In the genomic region with DNA sequence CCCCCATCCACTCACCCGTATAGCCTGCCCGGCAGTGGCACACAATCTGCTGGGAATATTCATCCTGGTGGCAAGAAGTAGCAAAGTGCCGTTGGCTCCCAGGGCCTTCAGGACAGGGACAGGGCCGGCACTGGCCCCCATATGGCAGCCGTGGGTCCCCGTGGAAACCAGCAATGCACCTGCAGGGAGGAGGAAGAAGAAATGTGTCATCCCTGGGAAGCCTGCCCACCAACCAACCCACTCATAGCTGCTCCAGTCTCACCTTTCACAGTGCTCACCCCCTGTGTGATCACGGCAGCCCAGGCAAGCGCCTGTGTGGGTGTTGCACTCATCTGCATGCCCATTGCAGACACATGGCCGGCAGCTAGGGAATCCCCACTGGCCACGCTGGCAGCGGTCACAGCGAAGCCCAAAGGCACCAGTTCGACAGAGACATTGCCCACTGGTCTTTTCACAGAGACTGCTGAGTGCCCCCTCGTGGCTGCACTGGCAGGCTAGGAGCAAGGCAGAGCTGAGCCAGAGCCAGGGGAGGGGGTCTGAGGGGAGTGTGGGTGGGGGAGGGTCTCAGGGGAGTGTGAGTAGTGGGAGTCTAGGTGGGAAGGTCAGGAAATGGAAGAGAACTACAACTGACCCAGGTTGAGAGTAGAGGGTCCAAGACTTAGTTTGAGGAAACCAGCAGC, we compare ENCODE assay signal across 16 cellular contexts. TPM values are rescaled to one million over a fixed set of nuclear protein-coding genes. Genes with fewer than 3 reads are reported as not detected.
DNase-seq lines count a peak whose midpoint lies in the region; ATAC-seq and TF ChIP-seq lines count a peak whose summit lies in the region.
"Had no signal": no experiment of that assay in that cellular context is flagged by ENCODE, and none has a peak within 500 bp of the region (broad histone marks: within the 10 kb centered on the region; RNA-seq: fewer than 3 reads in every experiment).

No MANE protein-coding gene starts in this region.

- no peak overlapping the region for H2AFZ ChIP-seq in OCI-LY1 (ENCODE audit: low read length)

- no peaks in the 10 kb centered on the region for H3K36me3 Mint-ChIP-seq in activated CD8-positive, alpha-beta T cell treated with anti-CD3 and anti-CD28 coated beads for 36 hours (ENCODE audit: low read depth)
- peaks cover 1% of the 10 kb centered on the region for H3K36me3 Mint-ChIP-seq in activated CD8-positive, alpha-beta T cell treated with anti-CD3 and anti-CD28 coated beads, Interleukin-2, amount 10 ng/mL, durations not matched to agents 7 days and 5 days (ENCODE audit: low read depth)

- CTCF ChIA-PET in activated CD8-positive, alpha-beta T cell treated with anti-CD3 and anti-CD28 coated beads for 36 hours (lab: Charles Lee), result no interaction called here
- CTCF ChIA-PET in activated CD8-positive, alpha-beta T cell treated with anti-CD3 and anti-CD28 coated beads, Interleukin-2, amount 10 ng/mL, durations not matched to agents 7 days and 5 days (lab: Charles Lee), result interaction anchor here (0.5 kb wide), 1 partner anchor 342 kb away, joined by 3 read pairs; no protein-coding TSS in a partner anchor

- H3K4me3 Mint-ChIP-seq in activated CD8-positive, alpha-beta T cell treated with anti-CD3 and anti-CD28 coated beads for 36 hours, result no peak overlapping the region
- no peak overlapping the region for H3K4me3 Mint-ChIP-seq in activated CD8-positive, alpha-beta T cell treated with anti-CD3 and anti-CD28 coated beads, Interleukin-2, amount 10 ng/mL, durations not matched to agents 7 days and 5 days
- H3K4me3 Mint-ChIP-seq: T-helper 17 cell had no signal

- intact Hi-C loops in activated CD8-positive, alpha-beta T cell treated with anti-CD3 and anti-CD28 coated beads for 36 hours (cut with micrococcal nuclease), result no loop called here
- intact Hi-C loops in dorsolateral prefrontal cortex (cut with DNase I), result loop anchor here in 1 of 2 donors (5.0 kb wide), 1 partner anchor 103 kb away; the partner anchor contains the start of gene NDUFAF3
- intact Hi-C loops in breast epithelium (cut with DNase I; ENCODE audit: low total_unique reads), result no loop called here

- TF ChIP-seq CTCF in activated CD8-positive, alpha-beta T cell treated with anti-CD3 and anti-CD28 coated beads for 36 hours (IDR thresholded peaks at IDR 0.05), result no peak
- peak; percentile 68 for TF ChIP-seq CTCF in OCI-LY1 (IDR thresholded peaks at IDR 0.05; ENCODE audit: low read length)
- TF ChIP-seq CTCF in dorsolateral prefrontal cortex (IDR thresholded peaks at IDR 0.05 in 54 of 56, conservative IDR thresholded peaks at IDR 0.05 in 2 of 56; ENCODE audit: low read depth in 1 of 56, partially characterized antibody in 56 of 56), result no peak
- no peak for TF ChIP-seq CTCF in breast epithelium (IDR thresholded peaks at IDR 0.05)

- H3K36me3 ChIP-seq in OCI-LY1 (ENCODE audit: insufficient read depth, low read length) (no peaks in the 10 kb centered on the region), breast epithelium (peaks cover 12% of the 10 kb centered on the region)

- H3K4me1 ChIP-seq in OCI-LY1 (ENCODE audit: insufficient read depth, low read length, severe bottlenecking), result peaks cover 9% of the 10 kb centered on the region
- no peaks in the 10 kb centered on the region for H3K4me1 ChIP-seq in breast epithelium

- H3K9me2 ChIP-seq in OCI-LY1 (ENCODE audit: low read depth, low read length), result no peaks in the 10 kb centered on the region

- peak; percentile 10 for DNase-seq in activated CD8-positive, alpha-beta T cell treated with anti-CD3 and anti-CD28 coated beads for 36 hours
- DNase-seq in activated CD8-positive, alpha-beta T cell treated with anti-CD3 and anti-CD28 coated beads, Interleukin-2, amount 10 ng/mL, durations not matched to agents 7 days and 5 days, result no peak
- DNase-seq in dorsolateral prefrontal cortex (peak in 8 of 10 donors; percentile 18 to 85 (median 64)), breast epithelium (ENCODE audit: low spot score in 2 of 2) (no peak), ecto neural progenitor cell (ENCODE audit: low spot score) (no peak)
- DNase-seq: activated CD4-positive, alpha-beta T cell treated with anti-CD3 and anti-CD28 coated beads for 4 hours; activated T-cell treated with anti-CD3 and anti-CD28 coated beads, Interleukin-2, amount 50 U/mL, for 48 hours; COR-L47; foreskin melanocyte; MV-4-11; NCI-H2171 treated with DMSO at 0.1 percent for 48 hours; T-helper 17 cell had no signal

- H3K27me3 ChIP-seq in OCI-LY1 (ENCODE audit: insufficient read depth, low read length) (no peaks in the 10 kb centered on the region), dorsolateral prefrontal cortex (no peaks in the 10 kb centered on the region), breast epithelium (no peaks in the 10 kb centered on the region)

- H3K4me2 ChIP-seq in OCI-LY1 (ENCODE audit: low read length), result no peak overlapping the region

- H3K27ac Mint-ChIP-seq in activated CD8-positive, alpha-beta T cell treated with anti-CD3 and anti-CD28 coated beads for 36 hours, result no peak overlapping the region
- no peak overlapping the region for H3K27ac Mint-ChIP-seq in activated CD8-positive, alpha-beta T cell treated with anti-CD3 and anti-CD28 coated beads, Interleukin-2, amount 10 ng/mL, durations not matched to agents 7 days and 5 days
- H3K27ac Mint-ChIP-seq: T-helper 17 cell had no signal

- H3K79me2 ChIP-seq in OCI-LY1 (ENCODE audit: insufficient read depth, low read length), result no peaks in the 10 kb centered on the region

- H3K27ac ChIP-seq in OCI-LY1 (ENCODE audit: low read depth, low read length, poor library complexity, severe bottlenecking) (no peak overlapping the region), dorsolateral prefrontal cortex (peak overlapping the region in 1 of 59 donors; percentile 13), breast epithelium (no peak overlapping the region)

- POLR2A ChIA-PET in activated CD8-positive, alpha-beta T cell treated with anti-CD3 and anti-CD28 coated beads for 36 hours (lab: Charles Lee), result interaction anchor here (1.3 kb wide), 1 partner anchor 8 kb away, joined by 4 read pairs; the partner anchor contains the start of gene LAMB2
- POLR2A ChIA-PET in activated CD8-positive, alpha-beta T cell treated with anti-CD3 and anti-CD28 coated beads, Interleukin-2, amount 10 ng/mL, durations not matched to agents 7 days and 5 days (lab: Charles Lee), result no interaction called here

- H3K4me3 ChIP-seq in OCI-LY1 (ENCODE audit: low read depth, low read length, poor library complexity, severe bottlenecking) (no peak overlapping the region), dorsolateral prefrontal cortex (no peak overlapping the region), breast epithelium (no peak overlapping the region)

- H3K9me3 ChIP-seq in OCI-LY1 (ENCODE audit: low read length) (no peaks in the 10 kb centered on the region), breast epithelium (no peaks in the 10 kb centered on the region)

- no peak for ATAC-seq in activated CD8-positive, alpha-beta T cell treated with anti-CD3 and anti-CD28 coated beads for 36 hours
- ATAC-seq in activated CD8-positive, alpha-beta T cell treated with anti-CD3 and anti-CD28 coated beads, Interleukin-2, amount 10 ng/mL, durations not matched to agents 7 days and 5 days, result no peak
- ATAC-seq in HG02973 (IDR thresholded peaks at IDR 0.05; ENCODE audit: unreplicated experiment) (no peak), GM18519 (IDR thresholded peaks at IDR 0.05; ENCODE audit: low FRiP score, unreplicated experiment) (no peak)
- ATAC-seq: Panc1, T-helper 17 cell had no signal

- TF ChIP-seq POLR2A in breast epithelium (IDR thresholded peaks at IDR 0.05), result no peak

- no peaks in the 10 kb centered on the region for H3F3A ChIP-seq in OCI-LY1 (ENCODE audit: insufficient read depth, low read length)

- no peak overlapping the region for H3K9ac ChIP-seq in OCI-LY1 (ENCODE audit: low read length)

- no peaks in the 10 kb centered on the region for H3K27me3 Mint-ChIP-seq in activated CD8-positive, alpha-beta T cell treated with anti-CD3 and anti-CD28 coated beads for 36 hours
- H3K27me3 Mint-ChIP-seq in activated CD8-positive, alpha-beta T cell treated with anti-CD3 and anti-CD28 coated beads, Interleukin-2, amount 10 ng/mL, durations not matched to agents 7 days and 5 days (ENCODE audit: low read depth), result no peaks in the 10 kb centered on the region
- H3K27me3 Mint-ChIP-seq: T-helper 17 cell had no signal

- H4K20me1 ChIP-seq in OCI-LY1 (ENCODE audit: insufficient read depth, low read length), result no peaks in the 10 kb centered on the region

- no peaks in the 10 kb centered on the region for H3K9me3 Mint-ChIP-seq in activated CD8-positive, alpha-beta T cell treated with anti-CD3 and anti-CD28 coated beads for 36 hours
- H3K9me3 Mint-ChIP-seq in activated CD8-positive, alpha-beta T cell treated with anti-CD3 and anti-CD28 coated beads, Interleukin-2, amount 10 ng/mL, durations not matched to agents 7 days and 5 days (ENCODE audit: insufficient read depth), result no peaks in the 10 kb centered on the region

- peaks cover 9% of the 10 kb centered on the region for H3K4me1 Mint-ChIP-seq in activated CD8-positive, alpha-beta T cell treated with anti-CD3 and anti-CD28 coated beads for 36 hours (ENCODE audit: low read depth)
- peaks cover 18% of the 10 kb centered on the region for H3K4me1 Mint-ChIP-seq in activated CD8-positive, alpha-beta T cell treated with anti-CD3 and anti-CD28 coated beads, Interleukin-2, amount 10 ng/mL, durations not matched to agents 7 days and 5 days (ENCODE audit: low read depth)

RNA-seq across cellular contexts. Expression of gene USP19, which starts 4.5 kb away (rescaled TPM):
- total RNA-seq in activated CD8-positive, alpha-beta T cell treated with anti-CD3 and anti-CD28 coated beads for 36 hours, result 10 to 100 TPM; 41.0 to 41.6 TPM
- 10 to 100 TPM; 58.0 to 60.4 TPM for total RNA-seq in activated CD8-positive, alpha-beta T cell treated with anti-CD3 and anti-CD28 coated beads, Interleukin-2, amount 10 ng/mL, durations not matched to agents 7 days and 5 days
- total RNA-seq in dorsolateral prefrontal cortex (10 to 100 TPM; 46.6 to 83.3 (median 64.9) TPM), breast epithelium (10 to 100 TPM; 49.2 to 57.2 (median 56.2) TPM)

RNA-seq across cellular contexts. Expression of gene LAMB2, which starts 7.7 kb away (rescaled TPM):
- total RNA-seq in activated CD8-positive, alpha-beta T cell treated with anti-CD3 and anti-CD28 coated beads for 36 hours, result not detected
- under 1 TPM in 1 of 2 experiments, not detected in 1; 0.29 TPM for total RNA-seq in activated CD8-positive, alpha-beta T cell treated with anti-CD3 and anti-CD28 coated beads, Interleukin-2, amount 10 ng/mL, durations not matched to agents 7 days and 5 days
- total RNA-seq in dorsolateral prefrontal cortex (100 to 1,000 TPM in 26 of 120 experiments, 10 to 100 TPM in 94; 38.5 to 204 (median 77.6) TPM), breast epithelium (100 to 1,000 TPM; 411 to 700 (median 540) TPM)

RNA-seq across cellular contexts. Expression of gene QARS1, which starts 20.6 kb away (rescaled TPM):
- total RNA-seq in activated CD8-positive, alpha-beta T cell treated with anti-CD3 and anti-CD28 coated beads for 36 hours, result 100 to 1,000 TPM; 270 to 282 TPM
- 100 to 1,000 TPM; 250 to 294 TPM for total RNA-seq in activated CD8-positive, alpha-beta T cell treated with anti-CD3 and anti-CD28 coated beads, Interleukin-2, amount 10 ng/mL, durations not matched to agents 7 days and 5 days
- total RNA-seq in dorsolateral prefrontal cortex (100 to 1,000 TPM in 21 of 120 experiments, 10 to 100 TPM in 99; 56.5 to 123 (median 85.5) TPM), breast epithelium (100 to 1,000 TPM; 233 to 268 (median 252) TPM)

RNA-seq across cellular contexts. Expression of gene QRICH1, which starts 31.3 kb away (rescaled TPM):
- total RNA-seq in activated CD8-positive, alpha-beta T cell treated with anti-CD3 and anti-CD28 coated beads for 36 hours, result 100 to 1,000 TPM; 107 to 112 TPM
- total RNA-seq in activated CD8-positive, alpha-beta T cell treated with anti-CD3 and anti-CD28 coated beads, Interleukin-2, amount 10 ng/mL, durations not matched to agents 7 days and 5 days, result 100 to 1,000 TPM; 130 to 131 TPM
- total RNA-seq in dorsolateral prefrontal cortex, result 100 to 1,000 TPM in 116 of 120 experiments, 10 to 100 TPM in 4; 86.4 to 157 (median 121) TPM
- total RNA-seq in breast epithelium, result 100 to 1,000 TPM in 1 of 3 donors, 10 to 100 TPM in 2; 73.1 to 115 (median 99.3) TPM

RNA-seq across cellular contexts. Expression of gene CCDC71, which starts 41.0 kb away (rescaled TPM):
- 10 to 100 TPM; 18.1 to 18.7 TPM for total RNA-seq in activated CD8-positive, alpha-beta T cell treated with anti-CD3 and anti-CD28 coated beads for 36 hours
- total RNA-seq in activated CD8-positive, alpha-beta T cell treated with anti-CD3 and anti-CD28 coated beads, Interleukin-2, amount 10 ng/mL, durations not matched to agents 7 days and 5 days, result 10 to 100 TPM; 21.8 to 22.7 TPM
- total RNA-seq in dorsolateral prefrontal cortex, result 10 to 100 TPM in 111 of 120 experiments, 1 to 10 TPM in 9; 8.3 to 19.2 (median 13.6) TPM
- total RNA-seq in breast epithelium, result 10 to 100 TPM; 29.0 to 39.7 (median 31.8) TPM

Comparison
In these comparisons a context has a peak if more than half of its experiments do, and no peak if none do; other contexts are left out.
1. DNase-seq: peak in activated CD8-positive, alpha-beta T cell treated with anti-CD3 and anti-CD28 coated beads for 36 hours (single experiment) and dorsolateral prefrontal cortex (8 of 10); none in activated CD8-positive, alpha-beta T cell treated with anti-CD3 and anti-CD28 coated beads, Interleukin-2, amount 10 ng/mL, durations not matched to agents 7 days and 5 days (single experiment), breast epithelium (0 of 2) and ecto neural progenitor cell (single experiment).
2. RNA of gene LAMB2, which starts 7.7 kb away (total RNA-seq): 411 to 700 TPM in breast epithelium and 38.5 to 204 TPM in dorsolateral prefrontal cortex; 0.29 TPM in activated CD8-positive, alpha-beta T cell treated with anti-CD3 and anti-CD28 coated beads, Interleukin-2, amount 10 ng/mL, durations not matched to agents 7 days and 5 days and not detected in activated CD8-positive, alpha-beta T cell treated with anti-CD3 and anti-CD28 coated beads for 36 hours; every median in the first group is over 10 times any median in the second.